ENCODE assay signal across 20 cellular contexts in the genomic region with DNA sequence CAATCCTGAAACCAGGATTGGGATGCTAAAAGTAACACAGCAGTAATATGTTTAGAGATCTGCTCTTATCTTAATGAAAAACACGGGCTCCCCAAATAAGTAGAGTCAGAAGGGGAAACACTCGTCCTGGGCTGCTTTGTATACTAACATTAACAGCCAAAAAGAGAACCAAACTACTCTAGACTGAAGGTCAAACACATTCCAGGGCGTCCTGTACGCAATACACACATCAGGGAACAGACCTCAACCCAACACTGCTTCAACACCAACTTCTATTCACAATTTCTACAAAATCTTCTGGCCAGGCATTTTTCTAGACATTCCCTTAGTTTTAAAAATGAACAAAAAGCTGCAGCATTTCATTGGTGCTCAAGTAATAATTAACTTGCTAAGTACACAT. TPM values are rescaled to one million over a fixed set of nuclear protein-coding genes. Genes with fewer than 3 reads are reported as not detected.
DNase-seq lines count a peak whose midpoint lies in the region; ATAC-seq and TF ChIP-seq lines count a peak whose summit lies in the region.
"Had no signal": no experiment of that assay in that cellular context is flagged by ENCODE, and none has a peak within 500 bp of the region (broad histone marks: within the 10 kb centered on the region; RNA-seq: fewer than 3 reads in every experiment).

No MANE protein-coding gene starts in this region.

- H3K4ac ChIP-seq in mesenchymal stem cell (ENCODE audit: low read depth in 1 of 2, low read length in 2 of 2) = no peak overlapping the region

- peaks cover 30% of the 10 kb centered on the region for H3K36me3 Mint-ChIP-seq in chondrocyte (ENCODE audit: low read depth)
- H3K36me3 Mint-ChIP-seq: IgD-negative memory B cell had no signal

- TF ChIP-seq CTCF in Panc1 (IDR thresholded peaks at IDR 0.05) = no peak
- TF ChIP-seq CTCF in chondrocyte (IDR thresholded peaks at IDR 0.05) = no peak

- H2BK120ac ChIP-seq in mesenchymal stem cell (ENCODE audit: low read depth, low read length) = no peak overlapping the region

- POLR2A ChIA-PET in Panc1 (lab: Charles Lee) = no interaction called here

- CTCF ChIA-PET in Panc1 (lab: Charles Lee) = no interaction called here

- peaks cover 5% of the 10 kb centered on the region for H3K36me3 ChIP-seq in Panc1 (ENCODE audit: control insufficient read depth, insufficient read depth, low read length)
- peaks cover 47 to 51% of the 10 kb centered on the region in 2 experiments for H3K36me3 ChIP-seq in mesenchymal stem cell (ENCODE audit: control insufficient read depth in 1 of 2, insufficient read depth in 2 of 2, low read depth in 1 of 2, low read length in 2 of 2)
- peaks cover 0 to 8% (median 0%) of the 10 kb centered on the region in 3 donors for H3K36me3 ChIP-seq in skeletal muscle tissue (ENCODE audit: control insufficient read depth in 3 of 3, insufficient read depth in 3 of 3, low read length in 3 of 3)
- H3K36me3 ChIP-seq: neutrophil had no signal

- 63% methylated on average over 4 of the region's 4 CpGs for WGBS in mesenchymal stem cell

- H3K4me3 ChIP-seq in Panc1 (ENCODE audit: low read depth in 2 of 2, low read length in 2 of 2) (no peak overlapping the region; a peak in 1 of 4 replicates), mesenchymal stem cell (ENCODE audit: insufficient read depth in 1 of 2, low read depth in 1 of 2, low read length in 2 of 2) (peak overlapping the region in 1 of 2 experiments; percentile 60), skeletal muscle tissue (ENCODE audit: low read length in 3 of 3) (no peak overlapping the region)

- DNase-seq in Panc1 (ENCODE audit: low read depth, low spot score) (no peak), chondrocyte (ENCODE audit: low spot score) (no peak), mesenchymal stem cell (no peak), RKO (ENCODE audit: low spot score) (no peak), cerebellar cortex (ENCODE audit: low spot score) (no peak)
- DNase-seq: activated CD4-positive, alpha-beta T cell treated with anti-CD3 and anti-CD28 coated beads, Interleukin-2, amount 50 U/mL, for 1 hour; activated naive CD4-positive, alpha-beta T cell treated with anti-CD3 and anti-CD28 coated beads for 36 hours; brain microvascular endothelial cell; glutamatergic neuron; mesendoderm; NCI-H2029; NCI-H446 treated with DMSO at 0.1 percent for 48 hours; NK-92 treated with Interleukin-12 subunit alpha and Interleukin-12 subunit beta, amount 100 ng/mL, for 24 hours; small intestine; stimulated activated CD4-positive, alpha-beta T cell treated with anti-CD3 and anti-CD28 coated beads, Interleukin-4, amount 100 ng/mL, for 4 hours had no signal

- no peak overlapping the region for H3K4me2 ChIP-seq in mesenchymal stem cell (ENCODE audit: low read length, poor library complexity, severe bottlenecking)

- no peak overlapping the region for H4K8ac ChIP-seq in mesenchymal stem cell (ENCODE audit: low read length)

- H3K4me1 ChIP-seq in Panc1 (ENCODE audit: control insufficient read depth, insufficient read depth, low read length) (peaks cover 85% of the 10 kb centered on the region), mesenchymal stem cell (ENCODE audit: control insufficient read depth, insufficient read depth, low read depth, low read length) (peaks cover 20% of the 10 kb centered on the region), skeletal muscle tissue (ENCODE audit: control insufficient read depth in 3 of 3, insufficient read depth in 3 of 3, low read length in 3 of 3) (peaks cover 0 to 12% (median 4%) of the 10 kb centered on the region in 3 donors)

- no peaks in the 10 kb centered on the region for H3K9me3 Mint-ChIP-seq in chondrocyte (ENCODE audit: low read depth)

- H3K9ac ChIP-seq in mesenchymal stem cell (ENCODE audit: low read length) (peak overlapping the region; percentile 89), skeletal muscle tissue (ENCODE audit: low read depth in 1 of 3, low read length in 3 of 3) (no peak overlapping the region)

- H3K27ac Mint-ChIP-seq in chondrocyte (ENCODE audit: unreplicated experiment) = peak overlapping the region; percentile 94
- H3K27ac Mint-ChIP-seq: activated naive CD4-positive, alpha-beta T cell treated with anti-CD3 and anti-CD28 coated beads for 36 hours; IgD-negative memory B cell had no signal

- in situ Hi-C loops in Panc1 (cut with HindIII; ENCODE audit: low pct_unique_long_range_greater_than_20kb, low sequenced_read_pairs) = no loop called here

- H3K4me1 Mint-ChIP-seq in chondrocyte (ENCODE audit: low read depth) = peaks cover 90% of the 10 kb centered on the region
- H3K4me1 Mint-ChIP-seq: IgD-negative memory B cell had no signal

- H2BK12ac ChIP-seq in mesenchymal stem cell (ENCODE audit: low read length in 2 of 2) = no peak overlapping the region

- H3K79me1 ChIP-seq in mesenchymal stem cell (replicated peaks; ENCODE audit: low read length, poor library complexity, severe bottlenecking) = no peaks in the 10 kb centered on the region

- H3K14ac ChIP-seq in mesenchymal stem cell (ENCODE audit: low read length in 2 of 2) = no peak overlapping the region

- no peaks in the 10 kb centered on the region for H3K27me3 Mint-ChIP-seq in chondrocyte (ENCODE audit: low read depth)
- H3K27me3 Mint-ChIP-seq: IgD-negative memory B cell had no signal

- ATAC-seq in Panc1 (no peak), HG02763 (IDR thresholded peaks at IDR 0.05; ENCODE audit: unreplicated experiment) (no peak), GM21717 (IDR thresholded peaks at IDR 0.05; ENCODE audit: unreplicated experiment) (no peak)

- no peak overlapping the region for H2BK5ac ChIP-seq in mesenchymal stem cell (ENCODE audit: low read depth, low read length, poor library complexity, severe bottlenecking)

- no peak overlapping the region for H2AK5ac ChIP-seq in mesenchymal stem cell (ENCODE audit: low read length, severe bottlenecking)

- H3K23ac ChIP-seq in mesenchymal stem cell (ENCODE audit: low read length in 2 of 2) = no peak overlapping the region

- H4K91ac ChIP-seq in mesenchymal stem cell (ENCODE audit: low read length) = no peak overlapping the region

- no peak overlapping the region for H2AFZ ChIP-seq in mesenchymal stem cell (ENCODE audit: low read depth, low read length)

- no peak overlapping the region for H2BK15ac ChIP-seq in mesenchymal stem cell (ENCODE audit: low read depth, poor library complexity, severe bottlenecking)

- H3K9me3 ChIP-seq in Panc1 (ENCODE audit: control insufficient read depth, insufficient read depth, low read depth, low read length) (no peaks in the 10 kb centered on the region), mesenchymal stem cell (ENCODE audit: control insufficient read depth, low read length) (no peaks in the 10 kb centered on the region), skeletal muscle tissue (ENCODE audit: control insufficient read depth in 3 of 3, low read length in 3 of 3) (no peaks in the 10 kb centered on the region)
- H3K9me3 ChIP-seq: neutrophil had no signal

- intact Hi-C loops in Panc1 (cut with micrococcal nuclease; ENCODE audit: unreplicated experiment) = no loop called here

- no TSS peak for BruUV-seq in Panc1 (replicated peaks; lab: Mats Ljungman, UMichigan)

- H3K4me3 Mint-ChIP-seq in chondrocyte (ENCODE audit: unreplicated experiment) = no peak overlapping the region
- H3K4me3 Mint-ChIP-seq: activated naive CD4-positive, alpha-beta T cell treated with anti-CD3 and anti-CD28 coated beads for 36 hours; IgD-negative memory B cell had no signal

- H3K27ac ChIP-seq in Panc1 (ENCODE audit: low read length) (peak overlapping the region; percentile 98), mesenchymal stem cell (ENCODE audit: low read length, poor library complexity, severe bottlenecking) (no peak overlapping the region), skeletal muscle tissue (ENCODE audit: low read depth, low read length) (peak overlapping the region; percentile 72)
- H3K27ac ChIP-seq: brain microvascular endothelial cell, neutrophil had no signal

- no peak overlapping the region for H3K18ac ChIP-seq in mesenchymal stem cell (ENCODE audit: low read depth in 1 of 2, low read length in 2 of 2)

- no peaks in the 10 kb centered on the region for H3K27me3 ChIP-seq in Panc1 (ENCODE audit: control insufficient read depth, insufficient read depth, low read length)
- H3K27me3 ChIP-seq in mesenchymal stem cell (ENCODE audit: control insufficient read depth in 1 of 2, insufficient read depth in 1 of 2, low read length in 2 of 2) = no peaks in the 10 kb centered on the region
- H3K27me3 ChIP-seq in skeletal muscle tissue (ENCODE audit: control insufficient read depth in 3 of 3, insufficient read depth in 3 of 3, low read length in 3 of 3) = peaks cover 0 to 4% (median 0%) of the 10 kb centered on the region in 3 donors
- H3K27me3 ChIP-seq: brain microvascular endothelial cell, neutrophil had no signal

RNA-seq across cellular contexts. Expression of gene FAT1, which starts 21.4 kb away (rescaled TPM):
- total RNA-seq in Panc1 (2021; ENCODE audit: unreplicated experiment) = 288 TPM
- polyA plus RNA-seq in Panc1 (2012; ENCODE audit: insufficient read length) = 203 TPM
- 663 to 672 TPM (median 671 TPM) in 3 replicates for total RNA-seq in chondrocyte
- polyA plus RNA-seq in mesenchymal stem cell (2013, experiment 1 of 2) = 137 TPM
- 119 TPM for polyA plus RNA-seq in mesenchymal stem cell (2013, experiment 2 of 2)
- 173 TPM for total RNA-seq in skeletal muscle tissue
- polyA plus RNA-seq: IgD-negative memory B cell had no signal
